ENCODE assay signal across 25 cellular contexts in the genomic region with DNA sequence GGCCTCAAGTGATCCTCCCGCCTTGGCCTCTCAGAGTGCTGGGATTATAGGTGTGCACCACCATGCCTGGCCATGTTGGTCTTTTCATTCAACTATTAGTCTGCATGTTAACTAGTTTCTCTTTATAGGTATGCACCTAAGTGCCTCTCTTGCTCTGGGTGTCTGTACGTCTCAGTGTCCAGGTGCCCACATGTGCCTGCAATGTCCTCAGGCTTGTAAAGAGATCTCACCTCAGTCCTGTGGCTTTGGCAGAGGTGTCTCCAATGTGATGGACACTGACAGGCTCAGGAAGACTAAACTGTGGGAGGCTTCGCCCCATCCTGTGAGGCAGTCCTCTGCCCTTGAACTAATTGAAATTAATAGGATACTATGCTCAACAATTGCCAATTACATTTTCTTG.
"Had no signal": no experiment of that assay in that cellular context is flagged by ENCODE, and none has a peak within 500 bp of the region (broad histone marks: within the 10 kb centered on the region; RNA-seq: fewer than 3 reads in every experiment).

No MANE protein-coding gene starts in this region.

- H3K36me3 Mint-ChIP-seq: activated naive CD4-positive, alpha-beta T cell treated with anti-CD3 and anti-CD28 coated beads, Interleukin-2, amount 50 U/mL, for 24 hours; T-cell had no signal

- H3K4me1 Mint-ChIP-seq: activated naive CD4-positive, alpha-beta T cell treated with anti-CD3 and anti-CD28 coated beads, Interleukin-2, amount 50 U/mL, for 24 hours; T-cell had no signal

- H3K27ac Mint-ChIP-seq: activated naive CD4-positive, alpha-beta T cell treated with anti-CD3 and anti-CD28 coated beads, Interleukin-2, amount 50 U/mL, for 24 hours; activated T-helper 1 cell treated with anti-CD3 and anti-CD28 coated beads, Interleukin-12 subunit alpha, Interleukin-12 subunit beta, Interleukin-2, Interleukin-4 antibody, amounts not matched to agents 30 ng/mL and 10 ng/mL and 1 ng/mL, durations not matched to agents 14 hours and 24 hours and 36 hours; T-cell had no signal

- ATAC-seq: HepG2, Panc1, Right ventricle myocardium inferior, T-cell had no signal

- H3K27ac ChIP-seq: KMS-11, SK-N-MC had no signal

- DNase-seq: activated CD4-positive, alpha-beta T cell treated with anti-CD3 and anti-CD28 coated beads, Interleukin-2, amount 50 U/mL, for 1 hour; activated CD4-positive, CD25-positive, alpha-beta regulatory T cell; activated effector memory CD4-positive, alpha-beta T cell treated with Interleukin-2 at 50 U/mL for 16 hours; activated naive CD4-positive, alpha-beta T cell; activated T-cell treated with anti-CD3 and anti-CD28 coated beads, Interleukin-2, amount 50 U/mL, for 1 hour; aorta; NCI-H1092; NCI-H1417; NCI-H1694; NCI-H2029 treated with DMSO at 0.1 percent for 48 hours; NCI-H510A treated with DMSO at 0.1 percent for 48 hours; NCI-H69; NK-92 treated with Interleukin-12 subunit alpha and Interleukin-12 subunit beta, amount 100 ng/mL, for 24 hours; OCI-M1; RPMI8226; T-cell; T-helper 2 cell; T1000 had no signal

- H3K4me3 ChIP-seq: SK-N-MC had no signal

- H3K4me3 Mint-ChIP-seq: activated naive CD4-positive, alpha-beta T cell treated with anti-CD3 and anti-CD28 coated beads, Interleukin-2, amount 50 U/mL, for 24 hours; activated T-helper 1 cell treated with anti-CD3 and anti-CD28 coated beads, Interleukin-12 subunit alpha, Interleukin-12 subunit beta, Interleukin-2, Interleukin-4 antibody, amounts not matched to agents 30 ng/mL and 10 ng/mL and 1 ng/mL, durations not matched to agents 14 hours and 24 hours and 36 hours; T-cell had no signal

- H3K9me3 Mint-ChIP-seq: activated T-helper 1 cell treated with anti-CD3 and anti-CD28 coated beads, Interleukin-12 subunit alpha, Interleukin-12 subunit beta, Interleukin-2, Interleukin-4 antibody, amounts not matched to agents 30 ng/mL and 10 ng/mL and 1 ng/mL, durations not matched to agents 14 hours and 24 hours and 36 hours; T-cell had no signal
